Comparison of ENCODE assay signal across 19 cellular contexts in genomic region chr20:53409177-53409576, GRCh38.
"Had no signal": no experiment of that assay in that cellular context is flagged by ENCODE, and none has a peak within 500 bp of the region (broad histone marks: within the 10 kb centered on the region; RNA-seq: fewer than 3 reads in every experiment).

No MANE protein-coding gene starts in this region.

- H3K27ac ChIP-seq: body of pancreas, skin epidermis, vagina had no signal

- H3K9me3 ChIP-seq: body of pancreas, esophagus squamous epithelium, heart left ventricle, vagina had no signal

- H3K4me1 ChIP-seq: vagina had no signal

- H3K4me3 ChIP-seq: body of pancreas, esophagus squamous epithelium, heart left ventricle, skin epidermis, vagina had no signal

- DNase-seq: activated B cell treated with CpG ODN at 0.5 μM for 24 hours; activated CD4-positive, alpha-beta memory T cell treated with anti-CD3 and anti-CD28 coated beads for 36 hours; activated CD4-positive, alpha-beta T cell treated with anti-CD3 and anti-CD28 coated beads for 4 hours; activated naive CD8-positive, alpha-beta T cell treated with anti-CD3 and anti-CD28 coated beads, Interleukin-2, amount 10 ng/mL, durations not matched to agents 7 days and 5 days; activated T-cell treated with anti-CD3 and anti-CD28 coated beads for 4 hours; body of pancreas; dermis blood vessel endothelial cell; effector memory CD4-positive, alpha-beta T cell; esophagus squamous epithelium; heart left ventricle; immature natural killer cell; kidney glomerular epithelial cell; naive thymus-derived CD8-positive, alpha-beta T cell; stimulated activated CD4-positive, alpha-beta T cell treated with anti-CD3 and anti-CD28 coated beads, Interleukin-2, amount 100 ng/mL, for 48 hours; stimulated activated naive CD8-positive, alpha-beta T cell treated with anti-CD3 and anti-CD28 coated beads, Interleukin-15, amount 100 ng/mL, for 72 hours; T-cell; trophoblast cell had no signal

- ATAC-seq: body of pancreas; naive thymus-derived CD8-positive, alpha-beta T cell; stimulated activated naive CD8-positive, alpha-beta T cell treated with anti-CD3 and anti-CD28 coated beads, Interleukin-15, amount 100 ng/mL, for 72 hours; T-cell had no signal

- H3K27me3 ChIP-seq: body of pancreas, esophagus squamous epithelium, heart left ventricle, vagina had no signal

- H3K36me3 ChIP-seq: esophagus squamous epithelium, heart left ventricle, vagina had no signal
